Comparison of ENCODE assay signal across 8 cellular contexts in the genomic region with DNA sequence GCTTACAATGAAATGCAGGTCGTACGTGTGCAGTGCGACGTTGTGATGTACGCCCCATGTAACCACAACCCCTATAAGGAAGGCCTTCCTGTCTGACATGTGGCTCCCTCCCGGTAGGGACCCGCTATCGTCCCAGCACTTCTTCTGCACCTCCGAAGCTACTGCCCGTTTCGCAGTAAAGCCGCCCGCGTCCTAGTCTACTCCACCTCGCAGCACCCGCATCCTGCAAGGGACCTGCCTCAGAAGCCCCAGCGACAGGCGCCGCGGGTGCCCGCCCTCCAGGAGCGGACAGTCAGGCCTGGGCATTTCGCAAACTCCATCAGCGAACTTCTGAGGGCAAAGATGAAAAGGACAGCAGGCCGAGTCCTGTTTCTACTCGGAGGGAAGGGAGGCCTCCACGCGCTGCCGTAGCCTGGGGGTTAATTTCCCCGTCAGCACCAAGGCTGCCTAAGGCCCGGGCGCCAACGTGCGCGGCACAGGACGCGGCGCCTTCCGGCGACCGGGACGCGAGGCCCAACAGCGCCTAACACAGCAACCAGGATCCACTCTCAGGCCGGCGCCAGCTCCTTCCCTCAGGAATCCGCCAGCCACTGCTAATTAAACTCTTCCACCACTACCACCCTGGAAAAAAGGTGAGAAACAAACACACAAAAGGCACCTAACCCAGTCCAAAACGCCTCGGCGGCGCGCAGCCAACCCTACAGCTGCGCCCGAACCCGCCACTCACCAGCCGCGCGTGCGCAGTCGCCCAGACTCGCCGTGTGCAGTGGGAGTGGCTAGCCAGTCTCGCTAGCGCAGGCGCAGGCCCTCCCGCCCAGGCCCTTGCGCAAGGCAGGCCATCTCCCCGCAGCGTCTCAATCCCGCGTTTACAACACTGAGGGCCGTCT. TPM values are rescaled to one million over a fixed set of nuclear protein-coding genes. Genes with fewer than 3 reads are reported as not detected.
DNase-seq lines count a peak whose midpoint lies in the region; ATAC-seq and TF ChIP-seq lines count a peak whose summit lies in the region.

EEF1AKMT1 (minus strand) TSS at position 768 of the 887 bp plus-strand sequence. CDS start 16,363 bp downstream, outside the sequence.

- no peaks in the 10 kb centered on the region for H3K27me3 ChIP-seq in PC-3 (ENCODE audit: low read length)
- H3K27me3 ChIP-seq in esophagus (ENCODE audit: control insufficient read depth in 1 of 2, insufficient read depth in 2 of 2, low read length in 2 of 2) = no peaks in the 10 kb centered on the region
- no peaks in the 10 kb centered on the region for H3K27me3 ChIP-seq in mucosa of stomach (ENCODE audit: control insufficient read depth, insufficient read depth, low read length)

- H3K9me3 ChIP-seq in PC-3 (ENCODE audit: low read length) (no peaks in the 10 kb centered on the region), esophagus (ENCODE audit: control insufficient read depth in 2 of 2, insufficient read depth in 1 of 2, low read depth in 1 of 2, low read length in 1 of 2) (peaks cover 0 to 2% of the 10 kb centered on the region in 2 donors), mucosa of stomach (ENCODE audit: control insufficient read depth, low read length) (no peaks in the 10 kb centered on the region)

- POLR2A ChIA-PET in PC-3 (lab: Charles Lee; ENCODE audit: unreplicated experiment) = no interaction called here

- peak within 1 kb of the TSS; percentile 92 for H3K4me3 Mint-ChIP-seq in activated T-cell treated with anti-CD3 and anti-CD28 coated beads, Interleukin-2, amount 50 U/mL, for 24 hours

- CTCF ChIA-PET in PC-3 (lab: Charles Lee) = interaction anchor here (1.0 kb wide), 1 partner anchor 55 kb away, joined by 3 read pairs; no protein-coding TSS in a partner anchor

- H3K27ac ChIP-seq in PC-3 (ENCODE audit: low read length) (peak within 1 kb of the TSS; percentile 65), esophagus (ENCODE audit: low read depth in 2 of 2, low read length in 1 of 2) (peak within 1 kb of the TSS; percentile 82 to 87)

- peak within 1 kb of the TSS; percentile 90 for H2AFZ ChIP-seq in PC-3 (ENCODE audit: low read length)

- H3K27ac Mint-ChIP-seq in activated T-cell treated with anti-CD3 and anti-CD28 coated beads, Interleukin-2, amount 50 U/mL, for 24 hours = peak within 1 kb of the TSS; percentile 98

- no peaks in the 10 kb centered on the region for H3F3A ChIP-seq in PC-3 (ENCODE audit: low read length, unreplicated experiment)

- peaks cover 15% of the 10 kb centered on the region for H3K9me3 Mint-ChIP-seq in activated T-cell treated with anti-CD3 and anti-CD28 coated beads, Interleukin-2, amount 50 U/mL, for 24 hours

- no peaks in the 10 kb centered on the region for H3K27me3 Mint-ChIP-seq in activated T-cell treated with anti-CD3 and anti-CD28 coated beads, Interleukin-2, amount 50 U/mL, for 24 hours

- TF ChIP-seq CTCF in PC-3 (conservative IDR thresholded peaks at IDR 0.05; ENCODE audit: low read depth, low read length) = no peak

- H3K9me2 ChIP-seq in PC-3 (replicated peaks; ENCODE audit: low read length) = no peaks in the 10 kb centered on the region

- H3K36me3 ChIP-seq in PC-3 (ENCODE audit: low read depth, low read length) (peaks cover 20% of the 10 kb centered on the region; the same call in 1 of the 2 replicates), esophagus (ENCODE audit: control insufficient read depth in 2 of 2, insufficient read depth in 2 of 2, low read length in 1 of 2) (no peaks in the 10 kb centered on the region), mucosa of stomach (ENCODE audit: control insufficient read depth, insufficient read depth, low read length) (no peaks in the 10 kb centered on the region)

- intact Hi-C loops in PC-3 (cut with micrococcal nuclease) = loop anchor here (5.0 kb wide), 1 partner anchor 581 kb away; the partner anchor contains the start of gene GJB2

- H3K4me2 ChIP-seq in PC-3 (ENCODE audit: low read length) = peak within 1 kb of the TSS; percentile 90

- TSS peak; percentile 68 for BruUV-seq in PC-3 (replicated peaks; lab: Mats Ljungman, UMichigan)

- peaks cover 13% of the 10 kb centered on the region for H3K4me1 ChIP-seq in PC-3 (ENCODE audit: insufficient read depth, low read length)
- H3K4me1 ChIP-seq in esophagus (ENCODE audit: control insufficient read depth in 2 of 2, insufficient read depth in 2 of 2, low read length in 1 of 2) = peaks cover 0 to 4% of the 10 kb centered on the region in 2 donors
- H3K4me1 ChIP-seq in mucosa of stomach (ENCODE audit: control insufficient read depth, insufficient read depth, low read length) = peaks cover 12% of the 10 kb centered on the region

- H3K4me3 ChIP-seq in Jurkat, Clone E6-1 (ENCODE audit: low read length) = peak within 1 kb of the TSS; percentile 68
- H3K4me3 ChIP-seq in PC-3 (ENCODE audit: low read length) = peak within 1 kb of the TSS; percentile 77
- H3K4me3 ChIP-seq in esophagus (ENCODE audit: low read depth in 1 of 2, low read length in 2 of 2) = peak within 1 kb of the TSS; percentile 60 to 74
- peak within 1 kb of the TSS; percentile 74 for H3K4me3 ChIP-seq in mucosa of stomach (ENCODE audit: low read length)

- H3K9ac ChIP-seq in PC-3 (ENCODE audit: low read length) (peak within 1 kb of the TSS; percentile 94), mucosa of stomach (ENCODE audit: low read length) (peak within 1 kb of the TSS; percentile 96)

- H3K4me1 Mint-ChIP-seq in activated T-cell treated with anti-CD3 and anti-CD28 coated beads, Interleukin-2, amount 50 U/mL, for 24 hours (ENCODE audit: low read depth) = peaks cover 50% of the 10 kb centered on the region

- DNase-seq in DMS153 treated with DMSO at 0.1 percent for 48 hours (lab: John Stamatoyannopoulos, UW; ENCODE audit: unreplicated experiment) (peak; percentile 83), PC-3 (peak; percentile 96)
- DNase-seq in Jurkat, Clone E6-1 (ENCODE audit: low read depth, low spot score) = peak; percentile 90
- DNase-seq in activated T-cell treated with anti-CD3 and anti-CD28 coated beads, Interleukin-2, amount 50 U/mL, for 24 hours = peak; percentile 97
- DNase-seq in stimulated activated CD8-positive, alpha-beta memory T cell treated with anti-CD3 and anti-CD28 coated beads, Interleukin-4, amount 100 ng/mL, for 48 hours = peak; percentile 97

- peak; percentile 74 for ATAC-seq in GM21619 (IDR thresholded peaks at IDR 0.05; ENCODE audit: unreplicated experiment)
- peak; percentile 94 for ATAC-seq in PC-3

- peaks cover 23% of the 10 kb centered on the region for H3K79me2 ChIP-seq in PC-3 (ENCODE audit: low read length)

- peaks cover 80% of the 10 kb centered on the region for H3K36me3 Mint-ChIP-seq in activated T-cell treated with anti-CD3 and anti-CD28 coated beads, Interleukin-2, amount 50 U/mL, for 24 hours (ENCODE audit: low read depth)

- WGBS in esophagus, 2 donors = 0% methylated on average over 72 of the region's 72 CpGs

- no peaks in the 10 kb centered on the region for H4K20me1 ChIP-seq in PC-3 (ENCODE audit: low read length)

RNA-seq across cellular contexts. Expression of gene EEF1AKMT1, which starts in this region (rescaled TPM):
- 31.7 TPM for polyA plus RNA-seq in Jurkat, Clone E6-1 (2012; ENCODE audit: insufficient read depth, insufficient read length)
- 6.2 and 10.6 TPM in 2 replicates for total RNA-seq in PC-3 (2014; rRNA removed)
- polyA plus RNA-seq in esophagus = 1 to 10 TPM; 4.3 to 5.3 TPM

Comparison
In these comparisons a context has a peak if more than half of its experiments do, and no peak if none do; other contexts are left out.
1. Peak in every context shown above with its lines: DNase-seq, ATAC-seq, H3K4me3 ChIP-seq and H3K27ac ChIP-seq.